ENCODE assay signal across 11 cellular contexts in genomic region chr10:49397036-49397999, GRCh38. TPM values are rescaled to one million over a fixed set of nuclear protein-coding genes. Genes with fewer than 3 reads are reported as not detected.
DNase-seq lines count a peak whose midpoint lies in the region; ATAC-seq, FAIRE-seq and TF ChIP-seq lines count a peak whose summit lies in the region.
"Had no signal": no experiment of that assay in that cellular context is flagged by ENCODE, and none has a peak within 500 bp of the region (broad histone marks: within the 10 kb centered on the region; RNA-seq: fewer than 3 reads in every experiment).

No MANE protein-coding gene starts in this region.

- WGBS in K562 (ENCODE audit: insufficient coverage, low coverage, missing lambda C conversion rate), result 26% methylated on average over 51 of the region's 61 CpGs

- H3K4me3 Mint-ChIP-seq in HFFc6 (peak overlapping the region; percentile 30; the same call in 1 of the 2 replicates), nephron (peak overlapping the region in 2 of 3 experiments; percentile 53 to 59)

- intact Hi-C loops in K562 (cut with micrococcal nuclease), result no loop called here

- H3K79me2 ChIP-seq in K562 (ENCODE audit: control insufficient read depth, insufficient read depth, low read length), result no peaks in the 10 kb centered on the region

- H3K4me2 ChIP-seq in K562 (ENCODE audit: insufficient read depth, low read length), result no peak overlapping the region

- H3K4me3 ChIP-seq in K562, result no peak overlapping the region

- no peaks in the 10 kb centered on the region for H3K9me3 Mint-ChIP-seq in HFFc6
- H3K9me3 Mint-ChIP-seq in nephron, result no peaks in the 10 kb centered on the region

- H3K36me3 Mint-ChIP-seq in HFFc6 (ENCODE audit: low read depth), result no peaks in the 10 kb centered on the region
- H3K36me3 Mint-ChIP-seq in nephron (ENCODE audit: low read depth), result no peaks in the 10 kb centered on the region

- peaks cover 69 to 74% of the 10 kb centered on the region in 2 experiments for H3K27me3 ChIP-seq in K562 (ENCODE audit: control insufficient read depth in 2 of 2, insufficient read depth in 2 of 2, low read length in 2 of 2)

- CTCF ChIA-PET in K562 (lab: Yijun Ruan, JAX; ENCODE audit: low intra/inter-chr PET ratio), result no interaction called here

- peaks cover 0 to 30% of the 10 kb centered on the region in 2 experiments; a peak in 2 of 5 replicates for H3K4me1 ChIP-seq in K562 (replicated peaks in 1 of 2; ENCODE audit: control insufficient read depth in 2 of 2, insufficient read depth in 2 of 2, low read length in 2 of 2)

- H3K9me3 ChIP-seq in K562 (replicated peaks; ENCODE audit: control insufficient read depth, insufficient read depth, low read depth, low read length), result no peaks in the 10 kb centered on the region

- TF ChIP-seq POLR2A in K562 (conservative IDR thresholded peaks at IDR 0.05), result no peak

- DNase-seq in HFFc6 (no peak), K562 (ENCODE audit: extremely low read depth in 1 of 4, low spot score in 3 of 4) (no peak), globus pallidus (ENCODE audit: low spot score) (no peak), midbrain (lab: John Stamatoyannopoulos, UW) (no peak), GM19238 (ENCODE audit: insufficient read length, low spot score) (no peak)
- DNase-seq: NCI-H2029 had no signal

- H3K27ac Mint-ChIP-seq in HFFc6 (no peak overlapping the region), nephron (no peak overlapping the region)

- POLR2A ChIA-PET in K562 (lab: Yijun Ruan, JAX), result interaction anchor here (0.8 kb wide), 1 partner anchor 9 kb away, joined by 3 read pairs; no protein-coding TSS in a partner anchor

- H3K4me1 Mint-ChIP-seq in HFFc6 (ENCODE audit: low read depth), result peaks cover 6% of the 10 kb centered on the region
- H3K4me1 Mint-ChIP-seq in nephron, result peaks cover 6% of the 10 kb centered on the region

- H3K27me3 Mint-ChIP-seq in HFFc6 (ENCODE audit: insufficient read depth) (peaks cover 75% of the 10 kb centered on the region), nephron (ENCODE audit: low read depth) (peaks cover 99% of the 10 kb centered on the region)

- no peak overlapping the region for H2AFZ ChIP-seq in K562 (ENCODE audit: low read depth, low read length)

- H3K9me1 ChIP-seq in K562 (ENCODE audit: control insufficient read depth, insufficient read depth, low read length), result no peaks in the 10 kb centered on the region

- TF ChIP-seq CTCF in HFFc6 (IDR thresholded peaks at IDR 0.05) (no peak), K562 (IDR thresholded peaks at IDR 0.05 in 2 of 3, conservative IDR thresholded peaks at IDR 0.05 in 1 of 3; ENCODE audit: insufficient read depth in 2 of 3, low read depth in 1 of 3, low read length in 3 of 3) (no peak), nephron (IDR thresholded peaks at IDR 0.05; ENCODE audit: unreplicated experiment in 3 of 3) (no peak)

- peaks cover 7% of the 10 kb centered on the region; the same call in 1 of the 2 replicates for H4K20me1 ChIP-seq in K562 (replicated peaks; ENCODE audit: control insufficient read depth, insufficient read depth, low read length)

- no peak for TF ChIP-seq EP300 in K562 (IDR thresholded peaks at IDR 0.05; ENCODE audit: low read length)

- no peak for TF ChIP-seq RAD21 in K562 (CRISPR knock-in tag; conservative IDR thresholded peaks at IDR 0.05 in 1 of 2, IDR thresholded peaks at IDR 0.05 in 1 of 2)

- H3K27ac ChIP-seq in K562 (ENCODE audit: extremely low read depth, low read depth, low read length), result no peak overlapping the region

- BruUV-seq in K562 (replicated peaks; lab: Mats Ljungman, UMichigan), result no TSS peak

- no peaks in the 10 kb centered on the region for H3K36me3 ChIP-seq in K562 (ENCODE audit: control insufficient read depth, insufficient read depth, low read length)

- ATAC-seq in GM18498 (IDR thresholded peaks at IDR 0.05; ENCODE audit: unreplicated experiment), result peak; percentile 23
- peak; percentile 55 for ATAC-seq in K562
- ATAC-seq in HG03469 (IDR thresholded peaks at IDR 0.05; ENCODE audit: unreplicated experiment), result no peak

- in situ Hi-C loops in K562 (cut with MboI), result no loop called here

- FAIRE-seq in K562 (lab: Jason Lieb, UNC), result no peak

- H3K9ac ChIP-seq in K562 (ENCODE audit: insufficient read depth in 1 of 2, low read depth in 2 of 2, low read length in 2 of 2), result no peak overlapping the region

TF ChIP-seq in K562, 482 proteins besides CTCF, POLR2A, EP300 and RAD21:
- TF ChIP-seq MED1 (CRISPR knock-in tag; IDR thresholded peaks at IDR 0.05; ENCODE audit: borderline replicate concordance) (0 out of 2 replicates have a peak, but pooled peaks have one; percentile 36), PBX2 (CRISPR knock-in tag; IDR thresholded peaks at IDR 0.05; ENCODE audit: low read depth) (no peak), PBX2 (tag; conservative IDR thresholded peaks at IDR 0.05; ENCODE audit: low read depth) (no peak), LCOR (CRISPR knock-in tag; IDR thresholded peaks at IDR 0.05) (no peak), TAF7 (tag; IDR thresholded peaks at IDR 0.05) (no peak), ZSCAN29 (IDR thresholded peaks at IDR 0.05) (no peak), ZNF354B (CRISPR knock-in tag; IDR thresholded peaks at IDR 0.05) (no peak)
TF ChIP-seq in K562: peak in this region for 1.

RNA-seq across cellular contexts. Expression of gene DRGX, which starts 1.4 kb away (rescaled TPM):
- total RNA-seq in HFFc6 (2021; fragmentation: NEBNext Ultra II Directional; extraction: Animal tissue kit (Norgen Biotek cat#: 25700)), result under 1 TPM in 5 of 6 experiments, not detected in 1; 0.10 to 0.35 (median 0.14) TPM
- total RNA-seq in K562 (2011; cell fraction: chromatin; rRNA removed; ENCODE audit: low replicate concordance), result not detected in 2 replicates
- not detected in 2 replicates for total RNA-seq in K562 (2011; cell fraction: nucleolus; rRNA removed)
- not detected in 2 replicates for total RNA-seq in K562 (2011; cell fraction: nucleoplasm; rRNA removed)
- total RNA-seq in K562 (2014; rRNA removed) (not detected in 2 replicates), K562 (2014; rRNA removed; fragmentation: Illumina TruSeq; extraction: Trizol) (not detected in 2 replicates), K562 (2015; rRNA removed; fragmentation: Illumina TruSeq; extraction: Trizol) (not detected in 2 replicates), K562 (2021) (not detected in 2 replicates)
- polyA plus RNA-seq in K562 (2011; rRNA removed) (not detected in 2 replicates), K562 (2014; fragmentation: Illumina TruSeq; extraction: Trizol) (not detected in 2 replicates), K562 (2014; fragmentation: Nextera tagmentation; extraction: Ambion mirVana) (not detected), K562 (2014; rRNA removed) (not detected in 2 replicates)
- polyA plus RNA-seq in K562 (2011; cell fraction: cytosol; rRNA removed), result not detected in 2 replicates
- not detected in 2 replicates for polyA plus RNA-seq in K562 (2011; cell fraction: nucleus; rRNA removed)
- 0.17 TPM in 1 of 2 replicates, not detected in the other for polyA plus RNA-seq in K562 (2012)
- polyA minus RNA-seq in K562 (2011; rRNA and poly(A)+ RNA removed), result not detected in 2 replicates
- not detected in 2 replicates for polyA minus RNA-seq in K562 (2011; cell fraction: cytosol; rRNA and poly(A)+ RNA removed)
- not detected in 2 replicates for polyA minus RNA-seq in K562 (2011; cell fraction: nucleus; rRNA and poly(A)+ RNA removed)
- total RNA-seq: glomerular endothelial cell, renal cortical epithelial cell had no signal
